In genomic region chr14:63438065-63438757, GRCh38 we compare ENCODE assay signal across 8 cellular contexts.
DNase-seq lines count a peak whose midpoint lies in the region; ATAC-seq and TF ChIP-seq lines count a peak whose summit lies in the region.

No MANE protein-coding gene starts in this region.

- H2AFZ ChIP-seq in GM23338: no peak overlapping the region
- no peak overlapping the region for H2AFZ ChIP-seq in OCI-LY1 (ENCODE audit: low read length)

- H4K20me1 ChIP-seq in GM23338 (replicated peaks; ENCODE audit: insufficient read depth) (peaks cover 24% of the 10 kb centered on the region), OCI-LY1 (ENCODE audit: insufficient read depth, low read length) (no peaks in the 10 kb centered on the region)

- peak overlapping the region; percentile 1 to 80 (median 36) for H3K27ac Mint-ChIP-seq in CD8-positive, alpha-beta memory T cell
- peak overlapping the region; percentile 4 for H3K27ac Mint-ChIP-seq in GM23338

- no peak overlapping the region for H3K9ac ChIP-seq in OCI-LY1 (ENCODE audit: low read length)

- ATAC-seq in GM23338 (no peak; the same call in 2 of the 3 replicates), HG03095 (IDR thresholded peaks at IDR 0.05; ENCODE audit: unreplicated experiment) (no peak)

- no peaks in the 10 kb centered on the region for H3K9me3 Mint-ChIP-seq in CD8-positive, alpha-beta memory T cell
- no peaks in the 10 kb centered on the region for H3K9me3 Mint-ChIP-seq in GM23338

- H3K4me1 ChIP-seq in CD8-positive, alpha-beta memory T cell (ENCODE audit: insufficient read depth, low read length): peaks cover 13% of the 10 kb centered on the region
- peaks cover 45% of the 10 kb centered on the region for H3K4me1 ChIP-seq in GM23338 (ENCODE audit: insufficient read depth)
- peaks cover 26% of the 10 kb centered on the region for H3K4me1 ChIP-seq in OCI-LY1 (ENCODE audit: insufficient read depth, low read length, severe bottlenecking)

- no peaks in the 10 kb centered on the region for H3K9me3 ChIP-seq in CD8-positive, alpha-beta memory T cell (ENCODE audit: low read length)
- no peaks in the 10 kb centered on the region for H3K9me3 ChIP-seq in OCI-LY1 (ENCODE audit: low read length)

- H3K27ac ChIP-seq in CD8-positive, alpha-beta memory T cell (ENCODE audit: low read depth, low read length): no peak overlapping the region
- H3K27ac ChIP-seq in GM23338 (ENCODE audit: low read depth): no peak overlapping the region
- no peak overlapping the region for H3K27ac ChIP-seq in OCI-LY1 (ENCODE audit: low read depth, low read length, poor library complexity, severe bottlenecking)
- H3K27ac ChIP-seq in brain microvascular endothelial cell: peak overlapping the region; percentile 15

- no peaks in the 10 kb centered on the region for H3K36me3 ChIP-seq in CD8-positive, alpha-beta memory T cell (ENCODE audit: insufficient read depth, low read length)
- H3K36me3 ChIP-seq in GM23338 (ENCODE audit: insufficient read depth) (no peaks in the 10 kb centered on the region), OCI-LY1 (ENCODE audit: insufficient read depth, low read length) (peaks cover 4% of the 10 kb centered on the region), brain microvascular endothelial cell (replicated peaks) (no peaks in the 10 kb centered on the region)

- peaks cover 68 to 83% (median 82%) of the 10 kb centered on the region in 3 donors for H3K4me1 Mint-ChIP-seq in CD8-positive, alpha-beta memory T cell
- peaks cover 45% of the 10 kb centered on the region for H3K4me1 Mint-ChIP-seq in GM23338

- DNase-seq in CD8-positive, alpha-beta memory T cell: peak in 2 of 5 donors; percentile 6 to 8
- peak; percentile 36 for DNase-seq in GM23338 (ENCODE audit: low spot score)
- DNase-seq in brain microvascular endothelial cell: peak; percentile 88
- peak; percentile 67 for DNase-seq in kidney glomerular epithelial cell (lab: John Stamatoyannopoulos, UW)
- peak; percentile 26 for DNase-seq in stimulated activated CD8-positive, alpha-beta memory T cell treated with anti-CD3 and anti-CD28 coated beads, Interleukin-4, amount 100 ng/mL, for 48 hours
- DNase-seq in GM13976 (ENCODE audit: low spot score): no peak

- CTCF ChIA-PET in CD8-positive, alpha-beta memory T cell (lab: Charles Lee): no interaction called here

- peak; percentile 28 to 34 for TF ChIP-seq CTCF in GM23338 (conservative IDR thresholded peaks at IDR 0.05; ENCODE audit: low read depth in 2 of 2)
- TF ChIP-seq CTCF in OCI-LY1 (IDR thresholded peaks at IDR 0.05; ENCODE audit: low read length): peak; percentile 40; the same call in 1 of the 2 replicates
- TF ChIP-seq CTCF in brain microvascular endothelial cell (IDR thresholded peaks at IDR 0.05; ENCODE audit: low read depth, low read length, missing control alignments): peak; percentile 35
- TF ChIP-seq CTCF in GM13976 (IDR thresholded peaks at IDR 0.05; ENCODE audit: borderline replicate concordance, control extremely low read depth, extremely low read depth, insufficient read depth, missing control alignments): no peak

- no peaks in the 10 kb centered on the region for H3K27me3 ChIP-seq in CD8-positive, alpha-beta memory T cell (ENCODE audit: insufficient read depth, low read length, poor library complexity, severe bottlenecking)
- no peaks in the 10 kb centered on the region for H3K27me3 ChIP-seq in GM23338 (ENCODE audit: insufficient read depth)
- no peaks in the 10 kb centered on the region for H3K27me3 ChIP-seq in OCI-LY1 (ENCODE audit: insufficient read depth, low read length)
- H3K27me3 ChIP-seq in brain microvascular endothelial cell (replicated peaks): no peaks in the 10 kb centered on the region

- H3K4me3 Mint-ChIP-seq in CD8-positive, alpha-beta memory T cell: peak overlapping the region; percentile 0 to 55 (median 38)
- no peak overlapping the region for H3K4me3 Mint-ChIP-seq in GM23338

- peaks cover 86% of the 10 kb centered on the region for H3K79me2 ChIP-seq in GM23338 (replicated peaks; ENCODE audit: insufficient read depth)
- peaks cover 47% of the 10 kb centered on the region for H3K79me2 ChIP-seq in OCI-LY1 (ENCODE audit: insufficient read depth, low read length)

- H3K9me2 ChIP-seq in GM23338 (ENCODE audit: insufficient read depth) (no peaks in the 10 kb centered on the region), OCI-LY1 (ENCODE audit: low read depth, low read length) (no peaks in the 10 kb centered on the region)

- POLR2A ChIA-PET in CD8-positive, alpha-beta memory T cell (lab: Charles Lee): interaction anchor here (0.6 kb wide), 1 partner anchor 353 kb away, joined by 8 read pairs; no protein-coding TSS in a partner anchor

- no peak overlapping the region for H3K4me3 ChIP-seq in CD8-positive, alpha-beta memory T cell (ENCODE audit: low read length)
- H3K4me3 ChIP-seq in GM23338 (no peak overlapping the region), OCI-LY1 (ENCODE audit: low read depth, low read length, poor library complexity, severe bottlenecking) (no peak overlapping the region), brain microvascular endothelial cell (ENCODE audit: low read depth, low read length) (no peak overlapping the region)

- H3F3A ChIP-seq in GM23338 (replicated peaks; ENCODE audit: low read depth) (no peaks in the 10 kb centered on the region), OCI-LY1 (ENCODE audit: insufficient read depth, low read length) (no peaks in the 10 kb centered on the region)

- peaks cover 0 to 15% (median 6%) of the 10 kb centered on the region in 3 donors for H3K36me3 Mint-ChIP-seq in CD8-positive, alpha-beta memory T cell
- H3K36me3 Mint-ChIP-seq in GM23338 (ENCODE audit: low read depth): peaks cover 5% of the 10 kb centered on the region; the same call in 2 of the 3 replicates

- in situ Hi-C loops in brain microvascular endothelial cell (cut with HindIII; ENCODE audit: low pct_ligation_motif_present, low sequenced_read_pairs) (no loop called here), GM13976 (cut with MboI; ENCODE audit: low sequenced_read_pairs, unreplicated experiment) (no loop called here)

- no peaks in the 10 kb centered on the region for H3K27me3 Mint-ChIP-seq in CD8-positive, alpha-beta memory T cell
- H3K27me3 Mint-ChIP-seq in GM23338 (ENCODE audit: insufficient read depth, low read depth, poor library complexity): peaks cover 2% of the 10 kb centered on the region

- H3K4me2 ChIP-seq in GM23338 (peak overlapping the region; percentile 40), OCI-LY1 (ENCODE audit: low read length) (no peak overlapping the region)

TF ChIP-seq in GM23338, 12 proteins besides CTCF, POLR2A, EP300 and RAD21 (continues in another document):
- no peak for TF ChIP-seq JUNB (IDR thresholded peaks at IDR 0.05; ENCODE audit: unreplicated experiment)
- TF ChIP-seq POLR2AphosphoS5 (IDR thresholded peaks at IDR 0.05; ENCODE audit: low read depth): no peak
- no peak for TF ChIP-seq STAT1 (IDR thresholded peaks at IDR 0.05; ENCODE audit: unreplicated experiment)
- no peak for TF ChIP-seq ZNF331 (CRISPR knock-in tag; IDR thresholded peaks at IDR 0.05; ENCODE audit: low read depth)
